In the genomic region with DNA sequence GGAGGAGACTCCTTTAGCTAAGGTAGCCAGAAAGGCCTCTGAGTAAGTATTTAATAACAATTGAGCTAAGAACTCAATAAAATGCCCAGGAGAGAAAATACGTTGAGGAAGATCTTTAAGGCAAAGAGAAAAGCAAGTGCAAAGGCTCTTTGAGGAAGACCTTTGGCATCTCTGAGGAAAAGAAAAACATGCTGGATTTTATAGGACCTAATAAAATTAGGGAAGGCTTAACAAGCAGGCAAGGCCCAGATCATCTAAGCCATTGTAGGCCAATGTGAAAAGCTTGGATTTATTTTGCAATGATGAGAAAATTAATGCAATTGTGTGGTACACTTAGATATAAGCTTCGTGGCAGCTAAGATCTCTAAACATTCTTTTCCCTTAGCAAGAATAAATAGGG, we compare ENCODE assay signal across 32 cellular contexts.
A peak's percentile ranks its signal among the peaks of the same experiment; 100 is the strongest.
DNase-seq lines count a peak whose midpoint lies in the region; ATAC-seq, FAIRE-seq and TF ChIP-seq lines count a peak whose summit lies in the region.
"Had no signal": no experiment of that assay in that cellular context is flagged by ENCODE, and none has a peak within 500 bp of the region (broad histone marks: within the 10 kb centered on the region; RNA-seq: fewer than 3 reads in every experiment).

No MANE protein-coding gene starts in this region.

- H3K4me2 ChIP-seq in OCI-LY3 (ENCODE audit: low read length), result peak overlapping the region; percentile 63

- peak; percentile 11 for FAIRE-seq in G401.6 (lab: Jason Lieb, UNC)
- FAIRE-seq: D721Med, islet of Langerhans, small intestine had no signal

- peaks cover 76% of the 10 kb centered on the region for H3K4me1 Mint-ChIP-seq in nephron
- H3K4me1 Mint-ChIP-seq: activated naive CD4-positive, alpha-beta T cell treated with anti-CD3 and anti-CD28 coated beads, Interleukin-2, amount 10 ng/mL, durations not matched to agents 7 days and 5 days; CD4-positive, CD25-positive, alpha-beta regulatory T cell had no signal

- H3K9me3 Mint-ChIP-seq in nephron, result no peaks in the 10 kb centered on the region
- H3K9me3 Mint-ChIP-seq: activated CD8-positive, alpha-beta T cell treated with anti-CD3 and anti-CD28 coated beads for 36 hours; activated naive CD4-positive, alpha-beta T cell treated with anti-CD3 and anti-CD28 coated beads, Interleukin-2, amount 10 ng/mL, durations not matched to agents 7 days and 5 days; natural killer cell treated with Interleukin-12 subunit alpha and Interleukin-12 subunit beta and Interleukin-15 and Interleukin-18, amount 100 ng/mL, for 72 hours had no signal

- H3K27ac Mint-ChIP-seq in nephron, result peak overlapping the region; percentile 90 to 96 (median 92)
- H3K27ac Mint-ChIP-seq: activated CD8-positive, alpha-beta T cell treated with anti-CD3 and anti-CD28 coated beads for 36 hours; activated naive CD4-positive, alpha-beta T cell treated with anti-CD3 and anti-CD28 coated beads, Interleukin-2, amount 10 ng/mL, durations not matched to agents 7 days and 5 days; CD4-positive, CD25-positive, alpha-beta regulatory T cell; natural killer cell treated with Interleukin-12 subunit alpha and Interleukin-12 subunit beta and Interleukin-15 and Interleukin-18, amount 100 ng/mL, for 72 hours had no signal

- peaks cover 69% of the 10 kb centered on the region for H3K4me1 ChIP-seq in OCI-LY3 (ENCODE audit: low read length)
- peaks cover 35% of the 10 kb centered on the region for H3K4me1 ChIP-seq in foreskin keratinocyte
- no peaks in the 10 kb centered on the region for H3K4me1 ChIP-seq in effector memory CD4-positive, alpha-beta T cell (ENCODE audit: control insufficient read depth, insufficient read depth, low read length, poor library complexity, severe bottlenecking)

- H3K27me3 ChIP-seq in OCI-LY3 (ENCODE audit: low read depth, low read length) (0 out of 2 replicates have a peak, but pooled peaks cover 3% of the 10 kb centered on the region), foreskin keratinocyte (no peaks in the 10 kb centered on the region)
- no peaks in the 10 kb centered on the region for H3K27me3 ChIP-seq in effector memory CD4-positive, alpha-beta T cell (replicated peaks; ENCODE audit: control insufficient read depth, insufficient read depth, low read length, poor library complexity, severe bottlenecking)
- H3K27me3 ChIP-seq: ovary, Peyer's patch, upper lobe of right lung had no signal

- no peak for TF ChIP-seq CTCF in OCI-LY3 (IDR thresholded peaks at IDR 0.05; ENCODE audit: low read depth, low read length)
- TF ChIP-seq CTCF in foreskin keratinocyte (conservative IDR thresholded peaks at IDR 0.05), result no peak
- TF ChIP-seq CTCF in nephron (IDR thresholded peaks at IDR 0.05; ENCODE audit: unreplicated experiment in 3 of 3), result no peak

- no peaks in the 10 kb centered on the region for H3K27me3 Mint-ChIP-seq in nephron (ENCODE audit: low read depth)
- H3K27me3 Mint-ChIP-seq: activated naive CD4-positive, alpha-beta T cell treated with anti-CD3 and anti-CD28 coated beads, Interleukin-2, amount 10 ng/mL, durations not matched to agents 7 days and 5 days; brain had no signal

- H2AFZ ChIP-seq in OCI-LY3 (ENCODE audit: low read depth, low read length), result no peak overlapping the region

- ATAC-seq in foreskin keratinocyte, result no peak
- ATAC-seq: activated CD8-positive, alpha-beta T cell treated with anti-CD3 and anti-CD28 coated beads for 36 hours; HCT116; left ventricle myocardium superior; natural killer cell treated with Interleukin-12 subunit alpha and Interleukin-12 subunit beta and Interleukin-15 and Interleukin-18, amount 100 ng/mL, for 72 hours had no signal

- H3K4me3 ChIP-seq in OCI-LY3 (ENCODE audit: low read length), result no peak overlapping the region
- no peak overlapping the region for H3K4me3 ChIP-seq in effector memory CD4-positive, alpha-beta T cell (ENCODE audit: insufficient read depth, low read depth, low read length, poor library complexity, severe bottlenecking)
- H3K4me3 ChIP-seq: ovary, Peyer's patch, upper lobe of right lung had no signal

- H4K20me1 ChIP-seq in OCI-LY3 (ENCODE audit: insufficient read depth, low read length), result no peaks in the 10 kb centered on the region

- no peak for DNase-seq in foreskin keratinocyte
- DNase-seq in effector memory CD4-positive, alpha-beta T cell, result no peak
- DNase-seq in 8988T, result no peak
- no peak for DNase-seq in Kasumi-1 (lab: John Stamatoyannopoulos, UW)
- DNase-seq in HCEC 1CT, result no peak
- DNase-seq: activated CD8-positive, alpha-beta memory T cell treated with anti-CD3 and anti-CD28 coated beads, Interleukin-2, amount 50 U/mL, for 48 hours; activated CD8-positive, alpha-beta T cell treated with anti-CD3 and anti-CD28 coated beads for 36 hours; activated naive CD4-positive, alpha-beta T cell treated with anti-CD3 and anti-CD28 coated beads, Interleukin-2, amount 10 ng/mL, durations not matched to agents 7 days and 5 days; AML-193; CD4-positive, CD25-positive, alpha-beta regulatory T cell; left ventricle myocardium superior; midbrain; MV-4-11; NCI-H1436; NCI-H2081 treated with DMSO at 0.1 percent for 48 hours; NCI-H2227 treated with DMSO at 0.1 percent for 48 hours; NCI-H526; ovary; Peyer's patch; retina; SHP77; small intestine; stimulated activated naive CD4-positive, alpha-beta T cell; upper lobe of right lung had no signal

- peaks cover 11% of the 10 kb centered on the region for H3K36me3 Mint-ChIP-seq in nephron (ENCODE audit: low read depth)
- H3K36me3 Mint-ChIP-seq: activated naive CD4-positive, alpha-beta T cell treated with anti-CD3 and anti-CD28 coated beads, Interleukin-2, amount 10 ng/mL, durations not matched to agents 7 days and 5 days; CD4-positive, CD25-positive, alpha-beta regulatory T cell; natural killer cell treated with Interleukin-12 subunit alpha and Interleukin-12 subunit beta and Interleukin-15 and Interleukin-18, amount 100 ng/mL, for 72 hours had no signal

- no peaks in the 10 kb centered on the region for H3K36me3 ChIP-seq in OCI-LY3 (replicated peaks; ENCODE audit: low read depth, low read length)
- no peaks in the 10 kb centered on the region for H3K36me3 ChIP-seq in effector memory CD4-positive, alpha-beta T cell (ENCODE audit: control insufficient read depth, insufficient read depth, low read length)
- H3K36me3 ChIP-seq: ovary, Peyer's patch, upper lobe of right lung had no signal

- no peaks in the 10 kb centered on the region for H3K9me3 ChIP-seq in OCI-LY3 (ENCODE audit: insufficient read depth, low read length)
- no peaks in the 10 kb centered on the region for H3K9me3 ChIP-seq in effector memory CD4-positive, alpha-beta T cell (ENCODE audit: control insufficient read depth, low read length)
- H3K9me3 ChIP-seq: ovary, Peyer's patch, upper lobe of right lung had no signal

- no peak overlapping the region for H3K9ac ChIP-seq in OCI-LY3 (ENCODE audit: low read length)

- H3K4me3 Mint-ChIP-seq in nephron, result no peak overlapping the region
- H3K4me3 Mint-ChIP-seq: activated CD8-positive, alpha-beta T cell treated with anti-CD3 and anti-CD28 coated beads for 36 hours; activated naive CD4-positive, alpha-beta T cell treated with anti-CD3 and anti-CD28 coated beads, Interleukin-2, amount 10 ng/mL, durations not matched to agents 7 days and 5 days; CD4-positive, CD25-positive, alpha-beta regulatory T cell; natural killer cell treated with Interleukin-12 subunit alpha and Interleukin-12 subunit beta and Interleukin-15 and Interleukin-18, amount 100 ng/mL, for 72 hours had no signal

- no peaks in the 10 kb centered on the region for H3K79me2 ChIP-seq in OCI-LY3 (ENCODE audit: low read length)

- H3K27ac ChIP-seq in OCI-LY3 (ENCODE audit: low read length) (no peak overlapping the region), foreskin keratinocyte (peak overlapping the region; percentile 52)
- no peak overlapping the region for H3K27ac ChIP-seq in effector memory CD4-positive, alpha-beta T cell (ENCODE audit: insufficient read depth, low read length, poor library complexity, severe bottlenecking)
- H3K27ac ChIP-seq: ovary, upper lobe of right lung had no signal
